Comparison of ENCODE assay signal across 9 cellular contexts in genomic region chr2:224973112-224974016, GRCh38.
A peak's percentile ranks its signal among the peaks of the same experiment; 100 is the strongest.
DNase-seq lines count a peak whose midpoint lies in the region; ATAC-seq and TF ChIP-seq lines count a peak whose summit lies in the region.
"Had no signal": no experiment of that assay in that cellular context is flagged by ENCODE, and none has a peak within 500 bp of the region (broad histone marks: within the 10 kb centered on the region; RNA-seq: fewer than 3 reads in every experiment).

No MANE protein-coding gene starts in this region.

- ATAC-seq in GM21381 (IDR thresholded peaks at IDR 0.05; ENCODE audit: unreplicated experiment) (peak; percentile 29), GM18502 (IDR thresholded peaks at IDR 0.05; ENCODE audit: poor library complexity, unreplicated experiment) (no peak), upper lobe of right lung (no peak), GM18858 (IDR thresholded peaks at IDR 0.05; ENCODE audit: unreplicated experiment) (no peak)

- H3K27me3 ChIP-seq in upper lobe of right lung (no peaks in the 10 kb centered on the region), vagina (no peaks in the 10 kb centered on the region)

- TF ChIP-seq POLR2A in vagina (IDR thresholded peaks at IDR 0.05) = no peak

- H3K27ac ChIP-seq in upper lobe of right lung = no peak overlapping the region
- H3K27ac ChIP-seq in vagina = no peak overlapping the region

- H3K4me3 ChIP-seq in upper lobe of right lung (no peak overlapping the region), vagina (no peak overlapping the region)

- intact Hi-C loops in upper lobe of right lung (cut with DNase I) (no loop called here), vagina (cut with DNase I) (no loop called here)

- in situ Hi-C loops in SK-MEL-5 (cut with HindIII; ENCODE audit: low pct_unique_long_range_greater_than_20kb, low sequenced_read_pairs) = no loop called here

- TF ChIP-seq CTCF in upper lobe of right lung (IDR thresholded peaks at IDR 0.05) = no peak
- TF ChIP-seq CTCF in vagina (IDR thresholded peaks at IDR 0.05) = no peak

- H3K36me3 ChIP-seq in upper lobe of right lung (no peaks in the 10 kb centered on the region), vagina (no peaks in the 10 kb centered on the region)

- H3K9me3 ChIP-seq in upper lobe of right lung = no peaks in the 10 kb centered on the region
- H3K9me3 ChIP-seq in vagina = no peaks in the 10 kb centered on the region

- no peaks in the 10 kb centered on the region for H3K4me1 ChIP-seq in upper lobe of right lung
- peaks cover 35% of the 10 kb centered on the region for H3K4me1 ChIP-seq in vagina

- peak; percentile 22 for DNase-seq in AG08395 (ENCODE audit: low spot score)
- DNase-seq in SK-MEL-5 (ENCODE audit: low read depth, low spot score) = peak; percentile 88
- DNase-seq in glomerular visceral epithelial cell (ENCODE audit: extremely low spot score) = peak; percentile 61
- DNase-seq in upper lobe of right lung = no peak
- DNase-seq in vagina (ENCODE audit: extremely low spot score in 2 of 2) = no peak
- DNase-seq: IMR-90 had no signal

Comparison
In these comparisons a context has a peak if more than half of its experiments do, and no peak if none do; other contexts are left out.
1. DNase-seq: peak in AG08395 (single experiment), SK-MEL-5 (single experiment) and glomerular visceral epithelial cell (single experiment); none in upper lobe of right lung (single experiment) and vagina (0 of 2).